Comparison of ENCODE assay signal across 1 cellular context in the genomic region with DNA sequence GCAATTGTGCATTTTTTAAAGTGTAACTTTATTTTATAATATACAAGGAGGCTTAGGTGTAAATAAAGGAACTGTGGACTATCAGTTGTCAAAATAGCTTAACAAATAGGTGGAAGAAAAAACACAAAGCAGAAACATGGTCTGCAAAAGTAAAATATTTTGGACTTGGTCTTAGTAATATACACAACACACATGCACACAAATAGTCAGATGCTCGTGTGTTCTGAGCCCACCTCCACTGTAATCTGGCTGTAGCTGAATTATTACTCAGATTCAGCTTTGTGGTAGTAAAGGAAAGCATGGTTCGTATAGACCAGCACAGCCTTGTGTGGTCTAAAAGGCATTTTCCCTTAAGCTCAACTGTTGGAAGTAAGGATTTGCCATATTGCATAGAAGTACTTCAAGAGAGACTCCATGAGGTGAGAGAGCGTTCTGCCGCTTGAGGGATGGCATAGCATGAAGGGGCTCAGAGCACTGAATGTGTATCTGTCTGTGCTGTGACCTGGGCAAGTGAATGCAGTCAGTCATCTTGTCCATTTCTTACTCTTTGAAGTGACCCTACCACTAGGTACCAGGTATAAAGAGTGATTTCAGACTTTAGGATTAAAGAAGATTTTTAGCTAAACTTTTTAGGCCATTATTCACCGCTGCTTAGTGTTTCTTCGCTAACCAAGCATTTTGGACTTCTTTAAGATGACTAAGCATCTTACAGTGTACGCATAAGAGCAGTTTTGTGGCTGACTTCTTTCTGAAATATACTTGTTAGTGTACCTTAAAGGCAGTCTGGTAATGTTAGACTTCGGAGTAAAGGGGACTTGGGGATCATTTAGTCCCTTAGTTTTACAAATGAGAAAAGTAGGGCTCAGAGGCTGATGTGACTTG.
A peak's percentile ranks its signal among the peaks of the same experiment; 100 is the strongest.
TF ChIP-seq lines count a peak whose summit lies in the region.

No MANE protein-coding gene starts in this region.

TF ChIP-seq in K562, 482 proteins besides CTCF, POLR2A, EP300 and RAD21:
- TF ChIP-seq PML (IDR thresholded peaks at IDR 0.05; ENCODE audit: low read length) (no peak), ZNF445 (CRISPR knock-in tag; IDR thresholded peaks at IDR 0.05; ENCODE audit: low read depth) (no peak), SMARCC2 (IDR thresholded peaks at IDR 0.05; ENCODE audit: low read depth) (no peak), STAG1 (CRISPR knock-in tag; IDR thresholded peaks at IDR 0.05; ENCODE audit: borderline replicate concordance) (no peak), SMARCA5 (IDR thresholded peaks at IDR 0.05) (no peak), C11orf30 (IDR thresholded peaks at IDR 0.05; ENCODE audit: low read depth) (peak; percentile 71), SREBF2 (CRISPR knock-in tag; IDR thresholded peaks at IDR 0.05) (no peak), ARHGAP35 (IDR thresholded peaks at IDR 0.05; ENCODE audit: partially characterized antibody) (no peak), MAFF (IDR thresholded peaks at IDR 0.05; ENCODE audit: low read length) (0 out of 2 replicates have a peak, but pooled peaks have one; percentile 16), MAFG (tag; conservative IDR thresholded peaks at IDR 0.05) (peak; percentile 41), MECOM (CRISPR knock-in tag; IDR thresholded peaks at IDR 0.05) (no peak), ZNF316 (IDR thresholded peaks at IDR 0.05) (peak; percentile 78), NEUROD1 (IDR thresholded peaks at IDR 0.05; ENCODE audit: borderline replicate concordance, low read depth, low read length, partially characterized antibody) (no peak), ZC3H11A (IDR thresholded peaks at IDR 0.05; ENCODE audit: low read depth, low read length) (no peak), ZNF57 (CRISPR knock-in tag; IDR thresholded peaks at IDR 0.05) (no peak)
- TF ChIP-seq, protein P1, sequence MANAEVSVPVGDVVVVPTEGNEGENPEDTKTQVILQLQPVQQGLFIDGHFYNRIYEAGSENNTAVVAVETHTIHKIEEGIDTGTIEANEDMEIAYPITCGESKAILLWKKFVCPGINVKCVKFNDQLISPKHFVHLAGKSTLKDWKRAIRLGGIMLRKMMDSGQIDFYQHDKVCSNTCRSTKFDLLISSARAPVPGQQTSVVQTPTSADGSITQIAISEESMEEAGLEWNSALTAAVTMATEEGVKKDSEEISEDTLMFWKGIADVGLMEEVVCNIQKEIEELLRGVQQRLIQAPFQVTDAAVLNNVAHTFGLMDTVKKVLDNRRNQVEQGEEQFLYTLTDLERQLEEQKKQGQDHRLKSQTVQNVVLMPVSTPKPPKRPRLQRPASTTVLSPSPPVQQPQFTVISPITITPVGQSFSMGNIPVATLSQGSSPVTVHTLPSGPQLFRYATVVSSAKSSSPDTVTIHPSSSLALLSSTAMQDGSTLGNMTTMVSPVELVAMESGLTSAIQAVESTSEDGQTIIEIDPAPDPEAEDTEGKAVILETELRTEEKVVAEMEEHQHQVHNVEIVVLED (CRISPR knock-in tag; IDR thresholded peaks at IDR 0.05) = no peak
